ENCODE assay signal across 8 cellular contexts in genomic region chr6:168956884-168957730, GRCh38.
DNase-seq lines count a peak whose midpoint lies in the region; ATAC-seq and TF ChIP-seq lines count a peak whose summit lies in the region.

No MANE protein-coding gene starts in this region.

- peak; percentile 77 for ATAC-seq in GM18499 (IDR thresholded peaks at IDR 0.05; ENCODE audit: insufficient read depth, unreplicated experiment)
- ATAC-seq in HG03103 (IDR thresholded peaks at IDR 0.05; ENCODE audit: low read depth, unreplicated experiment), result peak; percentile 64
- peak; percentile 79 for ATAC-seq in esophagus mucosa

- CTCF ChIA-PET in AG04449 (lab: Yijun Ruan, JAX), result interaction anchor here (0.6 to 3.3 kb wide), 32 partner anchors 10 to 765 kb away, joined by 3 to 46 read pairs (median 3); no protein-coding TSS in a partner anchor

- DNase-seq in AG04449 (ENCODE audit: low read depth, low spot score) (peak; percentile 42), NCI-H460 (ENCODE audit: extremely low read depth, low read depth) (peak; percentile 58), myocyte (ENCODE audit: low read depth) (peak; percentile 92), superior temporal gyrus (ENCODE audit: extremely low spot score) (peak; percentile 88)
- peak; percentile 46 to 50 for DNase-seq in activated CD4-positive, alpha-beta T cell treated with anti-CD3 and anti-CD28 coated beads, Interleukin-2, amount 50 U/mL, for 48 hours

- POLR2A ChIA-PET in AG04449 (lab: Yijun Ruan, JAX), result interaction anchor here (0.7 kb wide), 1 partner anchor 589 kb away, joined by 3 read pairs; no protein-coding TSS in a partner anchor

- peak; percentile 81 for TF ChIP-seq CTCF in AG04449 (IDR thresholded peaks at IDR 0.05; ENCODE audit: insufficient read depth, low read length, missing control alignments)

- no peak overlapping the region for H3K4me3 ChIP-seq in AG04449 (ENCODE audit: low read depth, low read length)

Comparison
In these comparisons a context has a peak if more than half of its experiments do, and no peak if none do; other contexts are left out.
1. DNase-seq: peak in every context shown above with its lines; median percentile 92 in myocyte; 88 in superior temporal gyrus; 58 in NCI-H460; 48 in activated CD4-positive, alpha-beta T cell treated with anti-CD3 and anti-CD28 coated beads, Interleukin-2, amount 50 U/mL, for 48 hours; 42 in AG04449.